Comparison of ENCODE assay signal across 8 cellular contexts in genomic region chr4:174120446-174121142, GRCh38.
DNase-seq lines count a peak whose midpoint lies in the region; ATAC-seq and TF ChIP-seq lines count a peak whose summit lies in the region.

No MANE protein-coding gene starts in this region.

- TF ChIP-seq CTCF in activated CD8-positive, alpha-beta T cell treated with anti-CD3 and anti-CD28 coated beads for 36 hours (IDR thresholded peaks at IDR 0.05) = no peak
- TF ChIP-seq CTCF in glutamatergic neuron (IDR thresholded peaks at IDR 0.05; ENCODE audit: partially characterized antibody, unreplicated experiment) = peak; percentile 69
- TF ChIP-seq CTCF in ovary (IDR thresholded peaks at IDR 0.05) = peak; percentile 25 to 73 (median 63)

- TF ChIP-seq POLR2A in ovary (IDR thresholded peaks at IDR 0.05) = peak; percentile 27

- no peaks in the 10 kb centered on the region for H3K9me3 ChIP-seq in ovary

- peaks cover 5% of the 10 kb centered on the region for H3K4me1 Mint-ChIP-seq in activated CD8-positive, alpha-beta T cell treated with anti-CD3 and anti-CD28 coated beads for 36 hours (ENCODE audit: low read depth)
- peaks cover 1% of the 10 kb centered on the region for H3K4me1 Mint-ChIP-seq in glutamatergic neuron (ENCODE audit: low read depth, unreplicated experiment)

- ATAC-seq in activated CD8-positive, alpha-beta T cell treated with anti-CD3 and anti-CD28 coated beads for 36 hours = peak; percentile 39
- ATAC-seq in GM21381 (IDR thresholded peaks at IDR 0.05; ENCODE audit: unreplicated experiment) = no peak

- no peak overlapping the region for H3K27ac ChIP-seq in ovary

- H3K36me3 ChIP-seq in H7 (replicated peaks; ENCODE audit: control insufficient read depth, insufficient read depth, low read length) (no peaks in the 10 kb centered on the region), ovary (no peaks in the 10 kb centered on the region)

- no peak overlapping the region for H3K4me3 Mint-ChIP-seq in activated CD8-positive, alpha-beta T cell treated with anti-CD3 and anti-CD28 coated beads for 36 hours
- H3K4me3 Mint-ChIP-seq in glutamatergic neuron (ENCODE audit: unreplicated experiment) = peak overlapping the region; percentile 85

- H3K9me3 Mint-ChIP-seq in activated CD8-positive, alpha-beta T cell treated with anti-CD3 and anti-CD28 coated beads for 36 hours = no peaks in the 10 kb centered on the region
- H3K9me3 Mint-ChIP-seq in glutamatergic neuron (ENCODE audit: unreplicated experiment) = no peaks in the 10 kb centered on the region

- no peaks in the 10 kb centered on the region for H3K36me3 Mint-ChIP-seq in activated CD8-positive, alpha-beta T cell treated with anti-CD3 and anti-CD28 coated beads for 36 hours (ENCODE audit: low read depth)
- H3K36me3 Mint-ChIP-seq in glutamatergic neuron (ENCODE audit: unreplicated experiment) = no peaks in the 10 kb centered on the region

- peaks cover 3% of the 10 kb centered on the region for H3K4me1 ChIP-seq in ovary (ENCODE audit: insufficient read depth)

- no peak overlapping the region for H3K27ac Mint-ChIP-seq in activated CD8-positive, alpha-beta T cell treated with anti-CD3 and anti-CD28 coated beads for 36 hours
- no peak overlapping the region for H3K27ac Mint-ChIP-seq in glutamatergic neuron (ENCODE audit: unreplicated experiment)

- H3K27me3 ChIP-seq in H7 (ENCODE audit: control insufficient read depth, insufficient read depth, low read length) = no peaks in the 10 kb centered on the region; the same call in 1 of the 2 replicates
- H3K27me3 ChIP-seq in ovary = no peaks in the 10 kb centered on the region

- DNase-seq in DMS153 (lab: John Stamatoyannopoulos, UW) (peak; percentile 29), H7 (peak; percentile 37), NCI-H2029 treated with DMSO at 0.1 percent for 48 hours (lab: John Stamatoyannopoulos, UW) (peak; percentile 8), glutamatergic neuron (peak; percentile 43), ovary (peak; percentile 68 to 88 (median 72)), NCI-H1930 (lab: John Stamatoyannopoulos, UW) (no peak)
- DNase-seq in activated CD8-positive, alpha-beta T cell treated with anti-CD3 and anti-CD28 coated beads for 36 hours = peak; percentile 37

- 15 to 16% (median 15%) methylated on average over 19 of the region's 19 CpGs for WGBS in ovary, 3 donors

- CTCF ChIA-PET in activated CD8-positive, alpha-beta T cell treated with anti-CD3 and anti-CD28 coated beads for 36 hours (lab: Charles Lee) = interaction anchor here (0.6 to 1.6 kb wide), 9 partner anchors 9 to 615 kb away, joined by 3 to 5 read pairs (median 3); no protein-coding TSS in a partner anchor

- POLR2A ChIA-PET in activated CD8-positive, alpha-beta T cell treated with anti-CD3 and anti-CD28 coated beads for 36 hours (lab: Charles Lee) = no interaction called here

- intact Hi-C loops in activated CD8-positive, alpha-beta T cell treated with anti-CD3 and anti-CD28 coated beads for 36 hours (cut with micrococcal nuclease) = loop anchor here (2.0 kb wide), 1 partner anchor 614 kb away; no protein-coding TSS in a partner anchor
- intact Hi-C loops in ovary (cut with DNase I) = loop anchor here in 1 of 4 donors (5.0 kb wide), 1 partner anchor 613 kb away; no protein-coding TSS in a partner anchor

- peak overlapping the region; percentile 23; the same call in 1 of the 2 replicates for H3K4me3 ChIP-seq in H7 (ENCODE audit: insufficient read depth, low read depth, low read length)
- peak overlapping the region; percentile 23 for H3K4me3 ChIP-seq in ovary

- H3K27me3 Mint-ChIP-seq in activated CD8-positive, alpha-beta T cell treated with anti-CD3 and anti-CD28 coated beads for 36 hours = peaks cover 20% of the 10 kb centered on the region
- H3K27me3 Mint-ChIP-seq in glutamatergic neuron (ENCODE audit: unreplicated experiment) = peaks cover 2% of the 10 kb centered on the region

- TF ChIP-seq EP300 in ovary (IDR thresholded peaks at IDR 0.05) = no peak

Comparison
In these comparisons a context has a peak if more than half of its experiments do, and no peak if none do; other contexts are left out.
1. DNase-seq: peak in DMS153 (single experiment), H7 (single experiment), NCI-H2029 treated with DMSO at 0.1 percent for 48 hours (single experiment), activated CD8-positive, alpha-beta T cell treated with anti-CD3 and anti-CD28 coated beads for 36 hours (single experiment), glutamatergic neuron (single experiment) and ovary (5 of 5); none in NCI-H1930 (0 of 2).